Comparison of ENCODE assay signal across 11 cellular contexts in the genomic region with DNA sequence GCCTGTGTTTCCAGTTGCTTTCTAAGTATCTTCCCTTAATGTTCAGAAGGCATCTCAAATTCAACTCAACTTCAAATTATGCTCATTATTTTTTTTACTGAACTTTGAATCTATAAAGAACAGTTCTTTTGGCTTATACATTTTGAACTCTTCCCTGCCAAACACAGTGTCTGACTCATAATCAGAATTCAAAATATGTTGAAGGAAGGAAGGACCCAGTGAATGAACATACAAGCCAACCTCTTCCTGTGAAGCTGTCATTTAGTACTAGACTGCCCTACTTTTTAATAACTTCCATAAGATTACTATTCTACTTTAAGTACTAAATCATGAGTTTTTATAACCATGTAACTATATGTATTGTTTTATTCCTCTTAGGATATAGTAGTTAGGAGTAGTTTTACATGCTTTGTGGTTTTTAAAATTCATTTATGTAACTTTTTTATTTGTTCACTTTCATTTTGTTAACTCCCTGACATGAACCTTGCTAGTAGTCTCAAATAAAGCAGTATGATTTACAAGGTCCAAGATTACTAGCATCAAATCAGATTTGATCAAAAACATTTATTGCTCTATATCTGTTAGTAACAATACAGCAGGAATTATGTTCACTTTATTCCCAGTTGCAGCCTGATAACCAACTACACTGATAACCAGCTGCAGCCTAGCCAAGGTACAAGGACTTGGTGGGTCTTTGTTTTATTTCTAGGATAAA. TPM values are rescaled to one million over a fixed set of nuclear protein-coding genes. Genes with fewer than 3 reads are reported as not detected.
DNase-seq lines count a peak whose midpoint lies in the region; ATAC-seq and TF ChIP-seq lines count a peak whose summit lies in the region.
"Had no signal": no experiment of that assay in that cellular context is flagged by ENCODE, and none has a peak within 500 bp of the region (broad histone marks: within the 10 kb centered on the region; RNA-seq: fewer than 3 reads in every experiment).

No MANE protein-coding gene starts in this region.

- DNase-seq in activated CD4-positive, alpha-beta T cell treated with anti-CD3 and anti-CD28 coated beads for 36 hours, result no peak
- DNase-seq in activated CD4-positive, alpha-beta T cell treated with anti-CD3 and anti-CD28 coated beads for 4 hours, result no peak
- DNase-seq in NCI-H226 (peak; percentile 10), dedifferentiated amniotic fluid mesenchymal stem cell (ENCODE audit: extremely low spot score) (peak; percentile 67), renal cortical epithelial cell (ENCODE audit: low read depth) (peak; percentile 34), SK-N-DZ (ENCODE audit: low spot score) (no peak), NCI-H1417 treated with DMSO at 0.1 percent for 48 hours (lab: John Stamatoyannopoulos, UW) (no peak), mesothelial cell of epicardium (ENCODE audit: low spot score in 2 of 2, unreplicated experiment in 2 of 2) (no peak)
- DNase-seq: H9; NCI-H2171 treated with DMSO at 0.1 percent for 48 hours; stimulated activated CD4-positive, alpha-beta T cell treated with anti-CD3 and anti-CD28 coated beads, Interleukin-2, amount 100 ng/mL, for 24 hours had no signal

- intact Hi-C loops in activated CD4-positive, alpha-beta T cell treated with anti-CD3 and anti-CD28 coated beads for 36 hours (cut with DNase I, micrococcal nuclease), result no loop called here

- POLR2A ChIA-PET in activated CD4-positive, alpha-beta T cell treated with anti-CD3 and anti-CD28 coated beads for 36 hours (lab: Charles Lee), result no interaction called here

- H3K27me3 Mint-ChIP-seq in activated CD4-positive, alpha-beta T cell treated with anti-CD3 and anti-CD28 coated beads for 36 hours, result no peaks in the 10 kb centered on the region
- H3K27me3 Mint-ChIP-seq in mesothelial cell of epicardium (ENCODE audit: low read depth), result no peaks in the 10 kb centered on the region

- peak overlapping the region; percentile 79 for H3K27ac Mint-ChIP-seq in activated CD4-positive, alpha-beta T cell treated with anti-CD3 and anti-CD28 coated beads for 36 hours
- H3K27ac Mint-ChIP-seq in mesothelial cell of epicardium, result no peak overlapping the region
- H3K27ac Mint-ChIP-seq: H9 had no signal

- H3K9me3 Mint-ChIP-seq in activated CD4-positive, alpha-beta T cell treated with anti-CD3 and anti-CD28 coated beads for 36 hours (ENCODE audit: low read depth), result no peaks in the 10 kb centered on the region
- H3K9me3 Mint-ChIP-seq in mesothelial cell of epicardium, result peaks cover 4% of the 10 kb centered on the region
- H3K9me3 Mint-ChIP-seq: H9 had no signal

- H3K36me3 Mint-ChIP-seq in activated CD4-positive, alpha-beta T cell treated with anti-CD3 and anti-CD28 coated beads for 36 hours (ENCODE audit: low read depth), result peaks cover 31% of the 10 kb centered on the region
- H3K36me3 Mint-ChIP-seq in mesothelial cell of epicardium, result peaks cover 18% of the 10 kb centered on the region

- CTCF ChIA-PET in activated CD4-positive, alpha-beta T cell treated with anti-CD3 and anti-CD28 coated beads for 36 hours (lab: Charles Lee), result interaction anchor here (1.4 kb wide), 1 partner anchor 9 kb away, joined by 4 read pairs; no protein-coding TSS in a partner anchor

- peak; percentile 85 for ATAC-seq in activated CD4-positive, alpha-beta T cell treated with anti-CD3 and anti-CD28 coated beads for 36 hours

- TF ChIP-seq CTCF in mesothelial cell of epicardium (IDR thresholded peaks at IDR 0.05; ENCODE audit: unreplicated experiment), result no peak

- H3K4me1 Mint-ChIP-seq in activated CD4-positive, alpha-beta T cell treated with anti-CD3 and anti-CD28 coated beads for 36 hours, result peaks cover 28% of the 10 kb centered on the region
- H3K4me1 Mint-ChIP-seq in mesothelial cell of epicardium, result peaks cover 4% of the 10 kb centered on the region

- H3K4me3 Mint-ChIP-seq in activated CD4-positive, alpha-beta T cell treated with anti-CD3 and anti-CD28 coated beads for 36 hours, result no peak overlapping the region
- H3K4me3 Mint-ChIP-seq in mesothelial cell of epicardium, result no peak overlapping the region
- H3K4me3 Mint-ChIP-seq: H9 had no signal

RNA-seq across cellular contexts. Expression of a gene that starts 6.4 kb away (rescaled TPM):
- 10 to 100 TPM; 12.3 to 18.2 TPM for total RNA-seq in activated CD4-positive, alpha-beta T cell treated with anti-CD3 and anti-CD28 coated beads for 36 hours
- total RNA-seq in renal cortical epithelial cell, result 17.1 and 41.5 TPM in 2 replicates
- polyA plus RNA-seq in SK-N-DZ (2014; cell fraction: cytosol; rRNA removed), result 65.3 and 69.4 TPM in 2 replicates
- polyA plus RNA-seq in SK-N-DZ (2014; cell fraction: nucleus; rRNA removed), result 15.6 and 17.0 TPM in 2 replicates
- total RNA-seq in mesothelial cell of epicardium, result 10.4 to 10.8 TPM (median 10.6 TPM) in 3 replicates

RNA-seq across cellular contexts. Expression of a gene that starts 42.9 kb away (rescaled TPM):
- 10 to 100 TPM; 34.9 to 44.6 TPM for total RNA-seq in activated CD4-positive, alpha-beta T cell treated with anti-CD3 and anti-CD28 coated beads for 36 hours
- 53.5 and 86.1 TPM in 2 replicates for total RNA-seq in renal cortical epithelial cell
- polyA plus RNA-seq in SK-N-DZ (2014; cell fraction: cytosol; rRNA removed), result 63.4 and 73.2 TPM in 2 replicates
- polyA plus RNA-seq in SK-N-DZ (2014; cell fraction: nucleus; rRNA removed), result 31.7 and 33.6 TPM in 2 replicates
- 39.3 to 41.1 TPM (median 40.0 TPM) in 3 replicates for total RNA-seq in mesothelial cell of epicardium

RNA-seq across cellular contexts. Expression of a gene that starts 51.0 kb away (rescaled TPM):
- 10 to 100 TPM; 53.5 to 62.7 TPM for total RNA-seq in activated CD4-positive, alpha-beta T cell treated with anti-CD3 and anti-CD28 coated beads for 36 hours
- total RNA-seq in renal cortical epithelial cell (25.7 and 46.6 TPM in 2 replicates), mesothelial cell of epicardium (45.0 to 46.6 TPM (median 46.3 TPM) in 3 replicates)
- 41.1 and 51.3 TPM in 2 replicates for polyA plus RNA-seq in SK-N-DZ (2014; cell fraction: cytosol; rRNA removed)
- 26.0 and 28.1 TPM in 2 replicates for polyA plus RNA-seq in SK-N-DZ (2014; cell fraction: nucleus; rRNA removed)

Comparison
In these comparisons a context has a peak if more than half of its experiments do, and no peak if none do; other contexts are left out.
1. DNase-seq: peak in NCI-H226 (single experiment), dedifferentiated amniotic fluid mesenchymal stem cell (single experiment) and renal cortical epithelial cell (single experiment); none in activated CD4-positive, alpha-beta T cell treated with anti-CD3 and anti-CD28 coated beads for 36 hours (single experiment), activated CD4-positive, alpha-beta T cell treated with anti-CD3 and anti-CD28 coated beads for 4 hours (0 of 2), SK-N-DZ (single experiment), NCI-H1417 treated with DMSO at 0.1 percent for 48 hours (single experiment) and mesothelial cell of epicardium (0 of 2).